Comparison of ENCODE assay signal across 27 cellular contexts in the genomic region with DNA sequence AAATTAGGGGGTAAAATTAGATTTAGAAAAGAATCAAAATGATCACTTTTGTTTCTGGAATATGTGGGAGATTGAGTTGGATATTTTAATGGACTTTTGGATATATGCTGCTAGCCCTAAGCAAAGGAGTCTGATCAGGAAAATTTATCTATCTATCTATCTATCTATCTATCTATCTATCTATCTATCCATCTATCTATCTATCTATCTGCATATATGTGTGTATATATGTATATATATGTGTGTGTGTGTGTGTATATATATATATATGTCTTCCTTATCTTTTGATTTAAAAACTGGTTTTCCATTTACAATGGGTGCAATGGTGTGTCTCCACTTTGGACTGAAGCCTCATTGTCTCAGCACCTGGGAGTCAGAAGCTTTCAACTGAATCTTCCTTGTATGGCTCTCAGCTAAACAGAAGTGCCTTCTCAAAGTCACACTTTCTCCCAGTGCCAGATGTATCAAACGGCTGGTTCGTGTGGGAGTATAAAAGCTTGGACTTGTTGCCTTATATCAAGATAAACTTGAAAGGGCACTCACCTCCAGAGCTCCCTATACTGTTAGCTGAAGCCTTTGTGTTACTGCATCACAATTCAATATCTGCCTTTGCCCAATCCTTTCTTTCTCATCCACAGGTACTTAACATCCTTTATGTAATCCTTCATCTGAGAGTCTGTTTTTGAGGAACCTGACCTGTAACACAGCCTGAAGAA. TPM values are rescaled to one million over a fixed set of nuclear protein-coding genes. Genes with fewer than 3 reads are reported as not detected.
DNase-seq lines count a peak whose midpoint lies in the region; ATAC-seq and TF ChIP-seq lines count a peak whose summit lies in the region.
"Had no signal": no experiment of that assay in that cellular context is flagged by ENCODE, and none has a peak within 500 bp of the region (broad histone marks: within the 10 kb centered on the region; RNA-seq: fewer than 3 reads in every experiment).

No MANE protein-coding gene starts in this region.

- H3K27me3 Mint-ChIP-seq in activated naive CD4-positive, alpha-beta T cell treated with anti-CD3 and anti-CD28 coated beads for 36 hours (ENCODE audit: low read depth): no peaks in the 10 kb centered on the region
- no peaks in the 10 kb centered on the region for H3K27me3 Mint-ChIP-seq in activated T-helper 17 cell treated with anti-CD3 and anti-CD28 coated beads, Interleukin-2, amount 50 U/mL, for 72 hours

- CTCF ChIA-PET in activated naive CD4-positive, alpha-beta T cell treated with anti-CD3 and anti-CD28 coated beads for 36 hours (lab: Charles Lee): interaction anchor here (0.7 to 1.3 kb wide), 6 partner anchors 8 to 49 kb away, joined by 3 to 6 read pairs (median 3); a partner anchor contains a TSS

- no peaks in the 10 kb centered on the region for H3K27me3 ChIP-seq in HL-60 (ENCODE audit: insufficient read depth, poor library complexity, severe bottlenecking)
- H3K27me3 ChIP-seq: right atrium auricular region, stomach, tibial artery had no signal

- H3K9me3 Mint-ChIP-seq in activated naive CD4-positive, alpha-beta T cell treated with anti-CD3 and anti-CD28 coated beads for 36 hours: peaks cover 2% of the 10 kb centered on the region
- peaks cover 4% of the 10 kb centered on the region for H3K9me3 Mint-ChIP-seq in activated T-helper 17 cell treated with anti-CD3 and anti-CD28 coated beads, Interleukin-2, amount 50 U/mL, for 72 hours

- H3K27ac Mint-ChIP-seq in activated naive CD4-positive, alpha-beta T cell treated with anti-CD3 and anti-CD28 coated beads for 36 hours: peak overlapping the region; percentile 98
- H3K27ac Mint-ChIP-seq in activated T-helper 17 cell treated with anti-CD3 and anti-CD28 coated beads, Interleukin-2, amount 50 U/mL, for 72 hours: peak overlapping the region; percentile 77

- peaks cover 72% of the 10 kb centered on the region for H3K4me1 Mint-ChIP-seq in activated naive CD4-positive, alpha-beta T cell treated with anti-CD3 and anti-CD28 coated beads for 36 hours (ENCODE audit: low read depth)
- peaks cover 36% of the 10 kb centered on the region for H3K4me1 Mint-ChIP-seq in activated T-helper 17 cell treated with anti-CD3 and anti-CD28 coated beads, Interleukin-2, amount 50 U/mL, for 72 hours
- H3K4me1 Mint-ChIP-seq: neural crest cell had no signal

- ATAC-seq in activated T-helper 17 cell treated with anti-CD3 and anti-CD28 coated beads, Interleukin-2, amount 50 U/mL, for 72 hours (replicated peaks): no peak
- ATAC-seq in HG02852 (IDR thresholded peaks at IDR 0.05; ENCODE audit: unreplicated experiment) (no peak), Right ventricle myocardium superior (ENCODE audit: poor library complexity) (no peak), HG02759 (IDR thresholded peaks at IDR 0.05; ENCODE audit: unreplicated experiment) (no peak)
- ATAC-seq: GM23338 had no signal

- H3K27ac ChIP-seq in HL-60 (replicated peaks): peak overlapping the region; percentile 81; the same call in 1 of the 2 replicates
- H3K27ac ChIP-seq: dorsolateral prefrontal cortex, parathyroid adenoma, right atrium auricular region, stomach, tibial artery had no signal

- no peaks in the 10 kb centered on the region for H3K36me3 Mint-ChIP-seq in activated naive CD4-positive, alpha-beta T cell treated with anti-CD3 and anti-CD28 coated beads for 36 hours (ENCODE audit: low read depth)
- no peaks in the 10 kb centered on the region for H3K36me3 Mint-ChIP-seq in activated T-helper 17 cell treated with anti-CD3 and anti-CD28 coated beads, Interleukin-2, amount 50 U/mL, for 72 hours (ENCODE audit: low read depth)

- H3K4me3 ChIP-seq in HL-60 (replicated peaks; ENCODE audit: insufficient read depth, low read length): no peak overlapping the region
- no peak overlapping the region for H3K4me3 ChIP-seq in fibroblast of villous mesenchyme (ENCODE audit: low read depth, low read length)
- H3K4me3 ChIP-seq: dorsolateral prefrontal cortex, GM23338, lung, right atrium auricular region, stomach, tibial artery had no signal

- DNase-seq in activated naive CD4-positive, alpha-beta T cell treated with anti-CD3 and anti-CD28 coated beads for 36 hours: no peak
- DNase-seq in activated naive CD4-positive, alpha-beta T cell treated with anti-CD3 and anti-CD28 coated beads, Interleukin-2, amount 50 U/mL, for 16 hours: no peak
- DNase-seq in HL-60 (ENCODE audit: low read depth in 1 of 2, low spot score in 1 of 2) (peak in 1 of 2 experiments; percentile 7), fibroblast of villous mesenchyme (ENCODE audit: low read depth) (peak; percentile 23), Right ventricle myocardium superior (no peak)
- DNase-seq: ACHN; cerebellar nuclear complex; dorsolateral prefrontal cortex; glutamatergic neuron; kidney glomerular epithelial cell; NCI-H1105; NCI-H1930; NCI-H526; RPMI8226; SK-N-SH; stimulated activated CD4-positive, alpha-beta T cell treated with anti-CD3 and anti-CD28 coated beads, Interleukin-4, amount 100 ng/mL, for 1 hour; stomach; tibial artery had no signal

- intact Hi-C loops in activated naive CD4-positive, alpha-beta T cell treated with anti-CD3 and anti-CD28 coated beads for 36 hours (cut with micrococcal nuclease): loop anchor here (10.0 kb wide), 1 partner anchor 548 kb away; no protein-coding TSS in a partner anchor
- intact Hi-C loops in Right ventricle myocardium superior (cut with DNase I): no loop called here

- no peak overlapping the region for H3K4me3 Mint-ChIP-seq in activated naive CD4-positive, alpha-beta T cell treated with anti-CD3 and anti-CD28 coated beads for 36 hours
- H3K4me3 Mint-ChIP-seq in activated T-helper 17 cell treated with anti-CD3 and anti-CD28 coated beads, Interleukin-2, amount 50 U/mL, for 72 hours: peak overlapping the region; percentile 73
- H3K4me3 Mint-ChIP-seq: GM23338, neural crest cell had no signal

- TF ChIP-seq CTCF in HL-60 (IDR thresholded peaks at IDR 0.05; ENCODE audit: insufficient read depth, low read length): no peak
- no peak for TF ChIP-seq CTCF in fibroblast of villous mesenchyme (IDR thresholded peaks at IDR 0.05; ENCODE audit: insufficient read depth, low read depth, low read length)

RNA-seq across cellular contexts. Expression of a gene that starts 31.6 kb away (rescaled TPM):
- 100 to 1,000 TPM; 150 to 153 TPM for total RNA-seq in activated naive CD4-positive, alpha-beta T cell treated with anti-CD3 and anti-CD28 coated beads for 36 hours
- total RNA-seq in activated T-helper 17 cell treated with anti-CD3 and anti-CD28 coated beads, Interleukin-2, amount 50 U/mL, for 72 hours: 100 to 1,000 TPM in 1 of 2 donors, 10 to 100 TPM in 1; 51.8 to 150 TPM
- total RNA-seq in fibroblast of villous mesenchyme: not detected in 2 replicates
- total RNA-seq in Right ventricle myocardium superior: 0.40 TPM
- total RNA-seq: GM23338, neural crest cell had no signal

RNA-seq across cellular contexts. Expression of a gene that starts 34.9 kb away (rescaled TPM):
- total RNA-seq in activated naive CD4-positive, alpha-beta T cell treated with anti-CD3 and anti-CD28 coated beads for 36 hours: not detected
- total RNA-seq in activated T-helper 17 cell treated with anti-CD3 and anti-CD28 coated beads, Interleukin-2, amount 50 U/mL, for 72 hours: not detected
- 0.32 and 0.43 TPM in 2 replicates for total RNA-seq in fibroblast of villous mesenchyme
- total RNA-seq in Right ventricle myocardium superior: 0.30 TPM
- total RNA-seq: GM23338, mucosa of gallbladder, neural crest cell had no signal

RNA-seq across cellular contexts. Expression of a gene that starts 59.4 kb away (rescaled TPM):
- 1 to 10 TPM; 1.7 to 1.9 TPM for total RNA-seq in activated naive CD4-positive, alpha-beta T cell treated with anti-CD3 and anti-CD28 coated beads for 36 hours
- 1 to 10 TPM; 6.1 to 7.7 TPM for total RNA-seq in activated T-helper 17 cell treated with anti-CD3 and anti-CD28 coated beads, Interleukin-2, amount 50 U/mL, for 72 hours
- not detected in 2 replicates for total RNA-seq in fibroblast of villous mesenchyme
- total RNA-seq in Right ventricle myocardium superior: not detected
- total RNA-seq: GM23338, neural crest cell, right atrium auricular region had no signal

Comparison
In these comparisons a context has a peak if more than half of its experiments do, and no peak if none do; other contexts are left out.
1. RNA of a gene that starts 31.6 kb away (total RNA-seq): 150 to 153 TPM in activated naive CD4-positive, alpha-beta T cell treated with anti-CD3 and anti-CD28 coated beads for 36 hours and 51.8 to 150 TPM in activated T-helper 17 cell treated with anti-CD3 and anti-CD28 coated beads, Interleukin-2, amount 50 U/mL, for 72 hours; 0.40 TPM in Right ventricle myocardium superior (single experiment) and not detected in fibroblast of villous mesenchyme; every median in the first group is over 10 times any median in the second.